14 cellular contexts compared by ENCODE assay signal in the genomic region with DNA sequence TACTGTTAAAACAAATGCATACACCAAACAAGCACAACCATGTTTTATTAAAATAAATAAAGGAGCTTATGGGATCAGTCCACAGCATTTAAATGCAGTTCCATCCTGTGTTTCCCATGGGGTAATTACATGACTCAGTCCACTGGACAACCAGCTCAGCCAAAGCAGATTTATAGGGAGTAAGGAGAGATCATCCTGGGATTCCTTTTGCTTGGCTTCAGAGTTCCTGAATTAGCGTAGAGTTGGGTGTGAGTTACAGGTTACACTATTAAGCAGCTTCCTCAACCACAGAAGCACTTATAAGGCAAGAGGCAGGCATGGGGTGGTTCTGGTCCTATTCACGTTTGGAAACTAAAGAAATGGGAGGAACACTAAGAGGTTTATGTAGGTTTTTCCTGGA.
DNase-seq lines count a peak whose midpoint lies in the region; ATAC-seq and TF ChIP-seq lines count a peak whose summit lies in the region.
"Had no signal": no experiment of that assay in that cellular context is flagged by ENCODE, and none has a peak within 500 bp of the region (broad histone marks: within the 10 kb centered on the region; RNA-seq: fewer than 3 reads in every experiment).

No MANE protein-coding gene starts in this region.

- peak; percentile 71 for ATAC-seq in RWPE2 (ENCODE audit: low read depth)
- no peak for ATAC-seq in stimulated activated naive CD8-positive, alpha-beta T cell treated with anti-CD3 and anti-CD28 coated beads, Interleukin-15, Interleukin-2, amounts not matched to agents 100 U/mL and 50 U/mL, for 24 hours

- peak; percentile 84 for DNase-seq in GM23248
- DNase-seq in RWPE2 (ENCODE audit: low spot score), result no peak
- peak; percentile 11 for DNase-seq in fibroblast of pulmonary artery (ENCODE audit: low read depth)
- DNase-seq in smooth muscle cell (lab: John Stamatoyannopoulos, UW; ENCODE audit: unreplicated experiment), result no peak
- DNase-seq in stimulated activated naive CD8-positive, alpha-beta T cell treated with anti-CD3 and anti-CD28 coated beads, Interleukin-15, Interleukin-2, amounts not matched to agents 100 U/mL and 50 U/mL, for 24 hours, result no peak
- DNase-seq in HT-29 (ENCODE audit: low spot score), result no peak
- DNase-seq in NCI-H510A treated with DMSO at 0.1 percent for 48 hours (lab: John Stamatoyannopoulos, UW), result no peak
- DNase-seq in NCI-H2029 (lab: John Stamatoyannopoulos, UW), result no peak
- DNase-seq: activated CD4-positive, alpha-beta memory T cell treated with anti-CD3 and anti-CD28 coated beads, Interleukin-2, amount 10 ng/mL, durations not matched to agents 7 days and 5 days; adrenal gland; cortex of kidney; mesendoderm had no signal

- peak overlapping the region; percentile 47 for H3K4me2 ChIP-seq in GM23248 (ENCODE audit: unreplicated experiment)
- peak overlapping the region; percentile 58 for H3K4me2 ChIP-seq in smooth muscle cell
- H3K4me2 ChIP-seq: BLaER1 treated with 17β-estradiol and CSF1 and Interleukin-3, amounts not matched to agents 10 nM and 100 nM had no signal

- in situ Hi-C loops in GM23248 (cut with MboI), result no loop called here

- no peaks in the 10 kb centered on the region for H3K79me2 ChIP-seq in GM23248 (ENCODE audit: insufficient read depth)
- no peaks in the 10 kb centered on the region for H3K79me2 ChIP-seq in smooth muscle cell (ENCODE audit: low read depth)

- peak overlapping the region; percentile 87 for H3K27ac ChIP-seq in GM23248
- peak overlapping the region; percentile 12 for H3K27ac ChIP-seq in RWPE2 (ENCODE audit: poor library complexity, severe bottlenecking)
- H3K27ac ChIP-seq in smooth muscle cell (ENCODE audit: low read depth), result peak overlapping the region; percentile 89
- H3K27ac ChIP-seq: adrenal gland; BLaER1 treated with 17β-estradiol and CSF1 and Interleukin-3, amounts not matched to agents 10 nM and 100 nM; SJSA1 had no signal

- H3K4me3 ChIP-seq in GM23248 (no peak overlapping the region), RWPE2 (ENCODE audit: severe bottlenecking) (no peak overlapping the region), fibroblast of pulmonary artery (replicated peaks; ENCODE audit: low read depth, low read length) (no peak overlapping the region), smooth muscle cell (no peak overlapping the region)
- H3K4me3 ChIP-seq: adrenal gland; BLaER1 treated with 17β-estradiol and CSF1 and Interleukin-3, amounts not matched to agents 10 nM and 100 nM; SJSA1 had no signal

- WGBS in GM23248 (ENCODE audit: low coverage in 1 of 2, low lambda C conversion rate in 2 of 2, missing lambda C conversion rate in 2 of 2), 2 experiments, result 38 to 58% methylated on average over 2 of the region's 2 CpGs
- 12% methylated on average over 2 of the region's 2 CpGs for WGBS in smooth muscle cell (ENCODE audit: low lambda C conversion rate)

- H3K4me1 ChIP-seq in GM23248 (ENCODE audit: insufficient read depth) (peaks cover 23% of the 10 kb centered on the region), RWPE2 (ENCODE audit: insufficient read depth, poor library complexity, severe bottlenecking) (peaks cover 12% of the 10 kb centered on the region), smooth muscle cell (ENCODE audit: low read depth) (peaks cover 4% of the 10 kb centered on the region)
- H3K4me1 ChIP-seq: adrenal gland; BLaER1 treated with 17β-estradiol and CSF1 and Interleukin-3, amounts not matched to agents 10 nM and 100 nM had no signal

- H2AFZ ChIP-seq in GM23248 (no peak overlapping the region), smooth muscle cell (ENCODE audit: low read depth) (no peak overlapping the region)

- TF ChIP-seq CTCF in RWPE2 (IDR thresholded peaks at IDR 0.05; ENCODE audit: poor library complexity, severe bottlenecking) (no peak), fibroblast of pulmonary artery (IDR thresholded peaks at IDR 0.05; ENCODE audit: low read length, missing control alignments) (no peak), smooth muscle cell (IDR thresholded peaks at IDR 0.05; ENCODE audit: borderline replicate concordance, insufficient read depth, poor library complexity, severe bottlenecking) (no peak)

- no peaks in the 10 kb centered on the region for H3K36me3 ChIP-seq in GM23248 (ENCODE audit: low read depth)
- H3K36me3 ChIP-seq in RWPE2 (ENCODE audit: low read depth), result no peaks in the 10 kb centered on the region
- H3K36me3 ChIP-seq in smooth muscle cell (ENCODE audit: low read depth), result no peaks in the 10 kb centered on the region
- H3K36me3 ChIP-seq: adrenal gland; BLaER1 treated with 17β-estradiol and CSF1 and Interleukin-3, amounts not matched to agents 10 nM and 100 nM; SJSA1 had no signal

- H3K27me3 ChIP-seq in GM23248 (replicated peaks; ENCODE audit: insufficient read depth) (no peaks in the 10 kb centered on the region), RWPE2 (ENCODE audit: insufficient read depth, poor library complexity, severe bottlenecking) (no peaks in the 10 kb centered on the region), smooth muscle cell (ENCODE audit: low read depth) (no peaks in the 10 kb centered on the region)
- H3K27me3 ChIP-seq: adrenal gland; BLaER1 treated with 17β-estradiol and CSF1 and Interleukin-3, amounts not matched to agents 10 nM and 100 nM; SJSA1 had no signal

- H3K9me3 ChIP-seq in GM23248 (ENCODE audit: low read depth) (no peaks in the 10 kb centered on the region), RWPE2 (ENCODE audit: severe bottlenecking) (peaks cover 4% of the 10 kb centered on the region), smooth muscle cell (replicated peaks; ENCODE audit: low read depth) (no peaks in the 10 kb centered on the region)
- H3K9me3 ChIP-seq: adrenal gland, SJSA1 had no signal

- H3F3A ChIP-seq in GM23248 (ENCODE audit: insufficient read depth), result peaks cover 31% of the 10 kb centered on the region
- H3F3A ChIP-seq in smooth muscle cell (ENCODE audit: low read depth), result peaks cover 17% of the 10 kb centered on the region

- no peaks in the 10 kb centered on the region for H3K9me2 ChIP-seq in GM23248 (ENCODE audit: insufficient read depth)

- no peaks in the 10 kb centered on the region for H4K20me1 ChIP-seq in GM23248 (ENCODE audit: insufficient read depth)
- no peaks in the 10 kb centered on the region for H4K20me1 ChIP-seq in smooth muscle cell (ENCODE audit: low read depth)
- H4K20me1 ChIP-seq: BLaER1 treated with 17β-estradiol and CSF1 and Interleukin-3, amounts not matched to agents 10 nM and 100 nM had no signal

- H3K9ac ChIP-seq in GM23248 (peak overlapping the region; percentile 68), smooth muscle cell (ENCODE audit: low read depth) (peak overlapping the region; percentile 48)
- H3K9ac ChIP-seq: BLaER1 treated with 17β-estradiol and CSF1 and Interleukin-3, amounts not matched to agents 10 nM and 100 nM had no signal

Comparison
In these comparisons a context has a peak if more than half of its experiments do, and no peak if none do; other contexts are left out.
1. DNase-seq: peak in GM23248 (single experiment) and fibroblast of pulmonary artery (single experiment); none in RWPE2 (single experiment), smooth muscle cell (single experiment), stimulated activated naive CD8-positive, alpha-beta T cell treated with anti-CD3 and anti-CD28 coated beads, Interleukin-15, Interleukin-2, amounts not matched to agents 100 U/mL and 50 U/mL, for 24 hours (single experiment), HT-29 (single experiment), NCI-H510A treated with DMSO at 0.1 percent for 48 hours (single experiment) and NCI-H2029 (single experiment).
2. H3K27ac ChIP-seq: peak in every context shown above with its lines; median percentile 89 in smooth muscle cell; 87 in GM23248; 12 in RWPE2.